ENCODE assay signal across 8 cellular contexts in genomic region chrX:4547218-4547836, GRCh38.
A peak's percentile ranks its signal among the peaks of the same experiment; 100 is the strongest.
DNase-seq lines count a peak whose midpoint lies in the region; ATAC-seq and TF ChIP-seq lines count a peak whose summit lies in the region.

No MANE protein-coding gene starts in this region.

- WGBS in endodermal cell (ENCODE audit: insufficient coverage in 1 of 2, insufficient read length in 1 of 2), 2 experiments: 46 to 48% methylated on average over 5 to 12 of the region's 12 CpGs
- 34 to 35% methylated on average over 12 of the region's 12 CpGs for WGBS in thyroid gland, 2 donors

- H3K27ac ChIP-seq in CD4-positive, CD25-positive, alpha-beta regulatory T cell (ENCODE audit: insufficient read depth, low read length, poor library complexity, severe bottlenecking): no peak overlapping the region
- H3K27ac ChIP-seq in endodermal cell (ENCODE audit: low read depth, low read length) (no peak overlapping the region), thyroid gland (no peak overlapping the region)

- H3K27me3 ChIP-seq in CD4-positive, CD25-positive, alpha-beta regulatory T cell (ENCODE audit: control insufficient read depth, insufficient read depth, low read length): no peaks in the 10 kb centered on the region
- H3K27me3 ChIP-seq in endodermal cell (ENCODE audit: control insufficient read depth, insufficient read depth, low read length, poor library complexity, severe bottlenecking): no peaks in the 10 kb centered on the region
- H3K27me3 ChIP-seq in thyroid gland: no peaks in the 10 kb centered on the region

- TF ChIP-seq POLR2A in thyroid gland (IDR thresholded peaks at IDR 0.05): no peak

- no peak overlapping the region for H3K4me3 ChIP-seq in CD4-positive, CD25-positive, alpha-beta regulatory T cell (ENCODE audit: low read depth, low read length)
- H3K4me3 ChIP-seq in LNCaP clone FGC (ENCODE audit: low read depth, low read length) (no peak overlapping the region), endodermal cell (ENCODE audit: low read length) (no peak overlapping the region), thyroid gland (replicated peaks in 1 of 3) (no peak overlapping the region)

- intact Hi-C loops in activated CD4-positive, alpha-beta T cell treated with anti-CD3 and anti-CD28 coated beads for 36 hours (cut with DNase I, micrococcal nuclease): loop anchor here (5.0 to 10.0 kb wide), 2 partner anchors 567 to 1330 kb away; no protein-coding TSS in a partner anchor
- intact Hi-C loops in thyroid gland (cut with DNase I): no loop called here

- DNase-seq in CD4-positive, CD25-positive, alpha-beta regulatory T cell: peak in 2 of 3 donors; percentile 34 to 51
- DNase-seq in LNCaP clone FGC (ENCODE audit: low read depth): peak; percentile 1
- DNase-seq in activated CD4-positive, alpha-beta T cell treated with anti-CD3 and anti-CD28 coated beads for 36 hours: peak; percentile 58
- DNase-seq in endodermal cell: peak; percentile 86
- peak; percentile 13 for DNase-seq in middle frontal gyrus (ENCODE audit: extremely low spot score, low spot score)
- peak; percentile 16 to 35 for DNase-seq in thyroid gland

- H3K9ac ChIP-seq in endodermal cell (ENCODE audit: extremely low read depth, low read length, poor library complexity, severe bottlenecking): no peak overlapping the region

- no peak for ATAC-seq in CD4-positive, CD25-positive, alpha-beta regulatory T cell (ENCODE audit: low read depth in 2 of 2)
- ATAC-seq in GM18861 (IDR thresholded peaks at IDR 0.05; ENCODE audit: unreplicated experiment): peak; percentile 63
- no peak for ATAC-seq in activated CD4-positive, alpha-beta T cell treated with anti-CD3 and anti-CD28 coated beads for 36 hours
- ATAC-seq in HG03108 (IDR thresholded peaks at IDR 0.05; ENCODE audit: unreplicated experiment): no peak

- H3K4me1 Mint-ChIP-seq in CD4-positive, CD25-positive, alpha-beta regulatory T cell: no peaks in the 10 kb centered on the region
- H3K4me1 Mint-ChIP-seq in activated CD4-positive, alpha-beta T cell treated with anti-CD3 and anti-CD28 coated beads for 36 hours: no peaks in the 10 kb centered on the region
- peaks cover 3% of the 10 kb centered on the region for H3K4me1 Mint-ChIP-seq in endodermal cell

- POLR2A ChIA-PET in activated CD4-positive, alpha-beta T cell treated with anti-CD3 and anti-CD28 coated beads for 36 hours (lab: Charles Lee): no interaction called here

- no peaks in the 10 kb centered on the region for H3K36me3 ChIP-seq in CD4-positive, CD25-positive, alpha-beta regulatory T cell (ENCODE audit: control insufficient read depth, insufficient read depth, low read length)
- H3K36me3 ChIP-seq in endodermal cell (ENCODE audit: control insufficient read depth, insufficient read depth, low read length): no peaks in the 10 kb centered on the region
- H3K36me3 ChIP-seq in thyroid gland: no peaks in the 10 kb centered on the region

- no peaks in the 10 kb centered on the region for H3K4me1 ChIP-seq in CD4-positive, CD25-positive, alpha-beta regulatory T cell (ENCODE audit: control insufficient read depth, insufficient read depth, low read length, poor library complexity, severe bottlenecking)
- H3K4me1 ChIP-seq in endodermal cell (ENCODE audit: control insufficient read depth, insufficient read depth, low read length) (no peaks in the 10 kb centered on the region), thyroid gland (no peaks in the 10 kb centered on the region)

- no peak overlapping the region for H3K4me3 Mint-ChIP-seq in CD4-positive, CD25-positive, alpha-beta regulatory T cell
- no peak overlapping the region for H3K4me3 Mint-ChIP-seq in activated CD4-positive, alpha-beta T cell treated with anti-CD3 and anti-CD28 coated beads for 36 hours
- no peak overlapping the region for H3K4me3 Mint-ChIP-seq in endodermal cell

- no peak overlapping the region for H3K27ac Mint-ChIP-seq in CD4-positive, CD25-positive, alpha-beta regulatory T cell
- no peak overlapping the region for H3K27ac Mint-ChIP-seq in activated CD4-positive, alpha-beta T cell treated with anti-CD3 and anti-CD28 coated beads for 36 hours
- H3K27ac Mint-ChIP-seq in endodermal cell: no peak overlapping the region

- peak; percentile 71 for TF ChIP-seq CTCF in LNCaP clone FGC (IDR thresholded peaks at IDR 0.05; ENCODE audit: control insufficient read depth, extremely low read depth, insufficient read depth)
- TF ChIP-seq CTCF in endodermal cell (conservative IDR thresholded peaks at IDR 0.05): peak; percentile 95
- TF ChIP-seq CTCF in thyroid gland (IDR thresholded peaks at IDR 0.05): peak in 5 of 6 experiments; percentile 44 to 93 (median 68)

- H3K9me3 ChIP-seq in CD4-positive, CD25-positive, alpha-beta regulatory T cell (ENCODE audit: control insufficient read depth in 2 of 2, low read length in 2 of 2): no peaks in the 10 kb centered on the region
- H3K9me3 ChIP-seq in endodermal cell (ENCODE audit: control insufficient read depth, low read length): no peaks in the 10 kb centered on the region
- no peaks in the 10 kb centered on the region for H3K9me3 ChIP-seq in thyroid gland

- peaks cover 0 to 6% (median 0%) of the 10 kb centered on the region in 7 donors for H3K9me3 Mint-ChIP-seq in CD4-positive, CD25-positive, alpha-beta regulatory T cell
- no peaks in the 10 kb centered on the region for H3K9me3 Mint-ChIP-seq in activated CD4-positive, alpha-beta T cell treated with anti-CD3 and anti-CD28 coated beads for 36 hours (ENCODE audit: low read depth)
- peaks cover 34% of the 10 kb centered on the region for H3K9me3 Mint-ChIP-seq in endodermal cell

- CTCF ChIA-PET in activated CD4-positive, alpha-beta T cell treated with anti-CD3 and anti-CD28 coated beads for 36 hours (lab: Charles Lee): interaction anchor here (0.6 to 0.8 kb wide), 2 partner anchors 14 to 586 kb away, joined by 3 read pairs; no protein-coding TSS in a partner anchor

- H3K36me3 Mint-ChIP-seq in CD4-positive, CD25-positive, alpha-beta regulatory T cell: no peaks in the 10 kb centered on the region
- no peaks in the 10 kb centered on the region for H3K36me3 Mint-ChIP-seq in activated CD4-positive, alpha-beta T cell treated with anti-CD3 and anti-CD28 coated beads for 36 hours (ENCODE audit: low read depth)
- peaks cover 13% of the 10 kb centered on the region for H3K36me3 Mint-ChIP-seq in endodermal cell (ENCODE audit: low read depth)

- no peaks in the 10 kb centered on the region for H3K27me3 Mint-ChIP-seq in CD4-positive, CD25-positive, alpha-beta regulatory T cell
- no peaks in the 10 kb centered on the region for H3K27me3 Mint-ChIP-seq in activated CD4-positive, alpha-beta T cell treated with anti-CD3 and anti-CD28 coated beads for 36 hours
- no peaks in the 10 kb centered on the region for H3K27me3 Mint-ChIP-seq in endodermal cell (ENCODE audit: insufficient read depth)

Comparison
In these comparisons a context has a peak if more than half of its experiments do, and no peak if none do; other contexts are left out.
1. DNase-seq: peak in every context shown above with its lines; median percentile 86 in endodermal cell; 58 in activated CD4-positive, alpha-beta T cell treated with anti-CD3 and anti-CD28 coated beads for 36 hours; 42 in CD4-positive, CD25-positive, alpha-beta regulatory T cell; 26 in thyroid gland; 13 in middle frontal gyrus; 1 in LNCaP clone FGC.